ENCODE assay signal across 17 cellular contexts in the genomic region with DNA sequence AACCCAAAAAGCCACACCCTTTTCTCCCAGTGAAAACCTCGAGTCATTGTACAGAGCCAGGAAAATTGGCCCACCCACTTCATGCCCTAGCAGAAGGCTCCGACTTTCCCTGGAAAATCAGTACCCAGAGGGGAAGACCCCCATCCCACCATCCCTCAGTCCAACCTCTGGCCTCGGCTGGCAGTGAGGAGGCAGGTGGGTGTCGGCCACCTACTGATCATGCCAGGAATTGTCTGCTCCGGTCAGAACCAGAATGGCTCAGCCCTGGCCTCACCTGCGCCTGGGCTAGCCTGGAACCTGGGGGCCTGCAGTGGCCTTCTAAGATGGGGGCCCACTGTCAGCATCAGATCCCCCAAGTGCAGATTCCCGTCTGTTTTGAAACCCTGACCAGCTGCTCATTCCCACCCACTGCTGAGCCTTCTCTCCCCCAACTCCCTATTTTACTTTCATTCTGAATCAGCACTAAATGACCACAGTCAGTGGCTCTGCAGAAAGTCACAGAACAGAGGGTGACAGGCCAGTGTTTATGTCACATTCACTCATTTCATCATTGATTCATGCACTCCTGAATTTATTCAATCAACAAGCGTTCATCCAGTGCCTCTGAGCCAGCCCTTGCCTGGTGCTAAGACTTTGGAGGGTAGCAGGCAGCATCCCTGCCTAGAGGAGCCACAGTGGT. TPM values are rescaled to one million over a fixed set of nuclear protein-coding genes. Genes with fewer than 3 reads are reported as not detected.
"Had no signal": no experiment of that assay in that cellular context is flagged by ENCODE, and none has a peak within 500 bp of the region (broad histone marks: within the 10 kb centered on the region; RNA-seq: fewer than 3 reads in every experiment).

No MANE protein-coding gene starts in this region.

- H3K4me3 ChIP-seq: cardiac muscle cell, hepatocyte, lung, smooth muscle cell had no signal

- H3K79me2 ChIP-seq: hepatocyte had no signal

- DNase-seq: activated CD4-positive, alpha-beta T cell treated with anti-CD3 and anti-CD28 coated beads, Interleukin-2, amount 50 U/mL, for 4 hours; activated gamma-delta T cell treated with Interleukin-2 at 50 U/mL for 16 hours; cortex of kidney; effector CD8-positive, alpha-beta T cell had no signal

- H3K36me3 Mint-ChIP-seq: activated naive CD8-positive, alpha-beta T cell treated with anti-CD3 and anti-CD28 coated beads, Interleukin-2, amount 10 ng/mL, durations not matched to agents 7 days and 5 days; naive thymus-derived CD4-positive, alpha-beta T cell; stimulated activated naive B cell treated with anti-CD40 and anti-IgM and Interleukin-4, amounts not matched to agents 10 μg/mL and 1 μg/mL and 100 μg/mL, for 72 hours had no signal

- H3K9me3 Mint-ChIP-seq: activated naive CD8-positive, alpha-beta T cell treated with anti-CD3 and anti-CD28 coated beads, Interleukin-2, amount 10 ng/mL, durations not matched to agents 7 days and 5 days; naive thymus-derived CD4-positive, alpha-beta T cell; stimulated activated naive B cell treated with anti-CD40 and anti-IgM and Interleukin-4, amounts not matched to agents 10 μg/mL and 1 μg/mL and 100 μg/mL, for 72 hours had no signal

- H3K36me3 ChIP-seq: cardiac muscle cell had no signal

- H3K27ac Mint-ChIP-seq: activated naive CD8-positive, alpha-beta T cell treated with anti-CD3 and anti-CD28 coated beads, Interleukin-2, amount 10 ng/mL, durations not matched to agents 7 days and 5 days; progenitor cell of endocrine pancreas; stimulated activated naive B cell treated with anti-CD40 and anti-IgM and Interleukin-4, amounts not matched to agents 10 μg/mL and 1 μg/mL and 100 μg/mL, for 72 hours had no signal

- H3K27me3 ChIP-seq: cardiac muscle cell had no signal

- H3K4me2 ChIP-seq: hepatocyte, smooth muscle cell had no signal

- H2AFZ ChIP-seq: hepatocyte had no signal

- H3K4me3 Mint-ChIP-seq: activated naive CD8-positive, alpha-beta T cell treated with anti-CD3 and anti-CD28 coated beads, Interleukin-2, amount 10 ng/mL, durations not matched to agents 7 days and 5 days; naive thymus-derived CD4-positive, alpha-beta T cell; stimulated activated naive B cell treated with anti-CD40 and anti-IgM and Interleukin-4, amounts not matched to agents 10 μg/mL and 1 μg/mL and 100 μg/mL, for 72 hours had no signal

- H3K27ac ChIP-seq: cardiac muscle cell, epithelial cell of prostate, hepatocyte had no signal

RNA-seq across cellular contexts. Expression of a gene that starts 3.0 kb away (rescaled TPM):
- polyA plus RNA-seq: cardiac muscle cell had no signal

RNA-seq across cellular contexts. Expression of a gene that starts 6.0 kb away (rescaled TPM):
- total RNA-seq: activated naive CD8-positive, alpha-beta T cell treated with anti-CD3 and anti-CD28 coated beads, Interleukin-2, amount 10 ng/mL, durations not matched to agents 7 days and 5 days; aorta; cardiac muscle cell; hepatocyte; left colon; mononuclear cell; naive thymus-derived CD4-positive, alpha-beta T cell; progenitor cell of endocrine pancreas; right cardiac atrium had no signal
- polyA plus RNA-seq: aorta; hepatocyte; naive thymus-derived CD4-positive, alpha-beta T cell; right cardiac atrium had no signal

RNA-seq across cellular contexts. Expression of a gene that starts 20.8 kb away (rescaled TPM):
- total RNA-seq: activated naive CD8-positive, alpha-beta T cell treated with anti-CD3 and anti-CD28 coated beads, Interleukin-2, amount 10 ng/mL, durations not matched to agents 7 days and 5 days; cardiac muscle cell; hepatocyte; progenitor cell of endocrine pancreas; smooth muscle cell had no signal
- polyA plus RNA-seq: cardiac muscle cell; hepatocyte; naive thymus-derived CD4-positive, alpha-beta T cell; smooth muscle cell had no signal

RNA-seq across cellular contexts. Expression of a gene that starts 36.2 kb away (rescaled TPM):
- total RNA-seq: cardiac muscle cell, progenitor cell of endocrine pancreas, smooth muscle cell had no signal

RNA-seq across cellular contexts. Expression of a gene that starts 41.9 kb away (rescaled TPM):
- total RNA-seq: activated naive CD8-positive, alpha-beta T cell treated with anti-CD3 and anti-CD28 coated beads, Interleukin-2, amount 10 ng/mL, durations not matched to agents 7 days and 5 days; aorta; cardiac muscle cell; hepatocyte; left colon; lung; mononuclear cell; naive thymus-derived CD4-positive, alpha-beta T cell; progenitor cell of endocrine pancreas; right cardiac atrium; smooth muscle cell had no signal
- polyA plus RNA-seq: aorta; cardiac muscle cell; hepatocyte; lung; naive thymus-derived CD4-positive, alpha-beta T cell; right cardiac atrium had no signal
